ENCODE assay signal across 37 cellular contexts in the genomic region with DNA sequence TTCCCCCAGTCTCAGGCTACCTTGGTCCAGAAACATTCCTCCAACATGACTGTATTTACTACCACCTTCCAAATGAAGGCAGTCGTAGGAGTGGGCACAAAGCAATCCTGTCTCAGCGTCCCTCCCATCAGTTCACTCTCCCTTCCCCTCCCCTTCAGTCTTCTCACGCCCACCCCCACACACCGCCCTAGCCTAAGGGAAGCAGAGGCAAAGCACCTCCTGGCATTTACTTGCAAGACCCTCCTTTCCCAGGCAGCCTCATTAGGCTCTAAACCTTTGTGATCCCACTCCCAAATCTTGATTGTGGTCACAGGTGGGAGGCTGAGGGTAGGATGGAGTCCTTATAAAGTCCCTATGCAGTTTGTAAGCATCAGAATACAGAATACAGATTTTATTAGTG. TPM values are rescaled to one million over a fixed set of nuclear protein-coding genes. Genes with fewer than 3 reads are reported as not detected.
"Had no signal": no experiment of that assay in that cellular context is flagged by ENCODE, and none has a peak within 500 bp of the region (broad histone marks: within the 10 kb centered on the region; RNA-seq: fewer than 3 reads in every experiment).

No MANE protein-coding gene starts in this region.

- H3K4me1 Mint-ChIP-seq: activated naive CD4-positive, alpha-beta T cell treated with anti-CD3 and anti-CD28 coated beads, Interleukin-2, amount 10 ng/mL, durations not matched to agents 7 days and 5 days; activated naive CD4-positive, alpha-beta T cell treated with anti-CD3 and anti-CD28 coated beads, Interleukin-2, amount 50 U/mL, for 24 hours; activated T-helper 17 cell treated with anti-CD3 and anti-CD28 coated beads, Interleukin-2, amount 50 U/mL, for 72 hours; brain; central memory CD8-positive, alpha-beta T cell had no signal

- H3K4me3 ChIP-seq: adrenal gland, ascending aorta, body of pancreas, breast epithelium, cardiac muscle cell, colonic mucosa had no signal

- H3K27ac ChIP-seq: adrenal gland, ascending aorta, body of pancreas, brain microvascular endothelial cell, breast epithelium, cardiac muscle cell, colonic mucosa had no signal

- ATAC-seq: activated naive CD4-positive, alpha-beta T cell treated with anti-CD3 and anti-CD28 coated beads, Interleukin-2, amount 50 U/mL, for 72 hours; activated naive CD8-positive, alpha-beta T cell treated with anti-CD3 and anti-CD28 coated beads, Interleukin-2, amount 50 U/mL, for 24 hours; activated T-cell treated with anti-CD3 and anti-CD28 coated beads, Interleukin-2, amount 50 U/mL, for 4 hours; activated T-cell treated with anti-CD3 and anti-CD28 coated beads, Interleukin-2, amount 50 U/mL, for 72 hours; activated T-helper 17 cell treated with anti-CD3 and anti-CD28 coated beads, Interleukin-2, amount 50 U/mL, for 72 hours; body of pancreas had no signal

- H3K4me3 Mint-ChIP-seq: activated naive CD4-positive, alpha-beta T cell treated with anti-CD3 and anti-CD28 coated beads for 36 hours; activated naive CD4-positive, alpha-beta T cell treated with anti-CD3 and anti-CD28 coated beads, Interleukin-2, amount 10 ng/mL, durations not matched to agents 7 days and 5 days; activated naive CD4-positive, alpha-beta T cell treated with anti-CD3 and anti-CD28 coated beads, Interleukin-2, amount 50 U/mL, for 24 hours; activated naive CD8-positive, alpha-beta T cell; activated naive CD8-positive, alpha-beta T cell treated with anti-CD3 and anti-CD28 coated beads for 36 hours; activated naive CD8-positive, alpha-beta T cell treated with anti-CD3 and anti-CD28 coated beads, Interleukin-2, amount 10 ng/mL, durations not matched to agents 7 days and 5 days; activated naive CD8-positive, alpha-beta T cell treated with anti-CD3 and anti-CD28 coated beads, Interleukin-2, amount 50 U/mL, for 24 hours; activated T-cell treated with anti-CD3 and anti-CD28 coated beads, Interleukin-2, amount 50 U/mL, for 4 hours; activated T-cell treated with anti-CD3 and anti-CD28 coated beads, Interleukin-2, amount 50 U/mL, for 72 hours; activated T-helper 1 cell treated with anti-CD3 and anti-CD28 coated beads, Interleukin-12 subunit alpha, Interleukin-12 subunit beta, Interleukin-2, Interleukin-4 antibody, amounts not matched to agents 30 ng/mL and 10 ng/mL and 1 ng/mL, durations not matched to agents 14 hours and 24 hours and 36 hours; activated T-helper 17 cell treated with anti-CD3 and anti-CD28 coated beads, Interleukin-2, amount 50 U/mL, for 72 hours; brain; central memory CD8-positive, alpha-beta T cell had no signal

- DNase-seq: activated effector memory CD4-positive, alpha-beta T cell treated with anti-CD3 and anti-CD28 coated beads, Interleukin-2, amount 50 U/mL, for 16 hours; activated effector memory CD4-positive, alpha-beta T cell treated with Interleukin-2 at 50 U/mL for 16 hours; activated gamma-delta T cell; activated naive CD4-positive, alpha-beta T cell; activated naive CD4-positive, alpha-beta T cell treated with anti-CD3 and anti-CD28 coated beads for 36 hours; activated naive CD4-positive, alpha-beta T cell treated with anti-CD3 and anti-CD28 coated beads, Interleukin-2, amount 10 ng/mL, durations not matched to agents 7 days and 5 days; activated naive CD4-positive, alpha-beta T cell treated with anti-CD3 and anti-CD28 coated beads, Interleukin-2, amount 50 U/mL, for 16 hours; activated naive CD4-positive, alpha-beta T cell treated with Interleukin-2 at 50 U/mL for 16 hours; activated naive CD8-positive, alpha-beta T cell treated with anti-CD3 and anti-CD28 coated beads for 36 hours; activated naive CD8-positive, alpha-beta T cell treated with anti-CD3 and anti-CD28 coated beads, Interleukin-2, amount 10 ng/mL, durations not matched to agents 7 days and 5 days; activated naive CD8-positive, alpha-beta T cell treated with anti-CD3 and anti-CD28 coated beads, Interleukin-2, amount 50 U/mL, for 24 hours; activated T-cell treated with anti-CD3 and anti-CD28 coated beads, Interleukin-2, amount 50 U/mL, for 4 hours; activated T-cell treated with anti-CD3 and anti-CD28 coated beads, Interleukin-2, amount 50 U/mL, for 48 hours; activated T-cell treated with anti-CD3 and anti-CD28 coated beads, Interleukin-2, amount 50 U/mL, for 72 hours; adrenal gland; amniotic stem cell; amygdala; anterior cingulate cortex; aorta; body of pancreas; brain microvascular endothelial cell; caudate nucleus; central memory CD4-positive, alpha-beta T cell; cerebellar nuclear complex; colonic mucosa had no signal

- H3K27me3 Mint-ChIP-seq: activated naive CD4-positive, alpha-beta T cell treated with anti-CD3 and anti-CD28 coated beads, Interleukin-2, amount 50 U/mL, for 24 hours; activated naive CD8-positive, alpha-beta T cell; activated naive CD8-positive, alpha-beta T cell treated with anti-CD3 and anti-CD28 coated beads for 36 hours; activated naive CD8-positive, alpha-beta T cell treated with anti-CD3 and anti-CD28 coated beads, Interleukin-2, amount 50 U/mL, for 24 hours had no signal

- H3K9me3 Mint-ChIP-seq: activated naive CD4-positive, alpha-beta T cell treated with anti-CD3 and anti-CD28 coated beads for 36 hours; activated naive CD4-positive, alpha-beta T cell treated with anti-CD3 and anti-CD28 coated beads, Interleukin-2, amount 10 ng/mL, durations not matched to agents 7 days and 5 days; activated naive CD4-positive, alpha-beta T cell treated with anti-CD3 and anti-CD28 coated beads, Interleukin-2, amount 50 U/mL, for 24 hours; activated naive CD4-positive, alpha-beta T cell treated with anti-CD3 and anti-CD28 coated beads, Interleukin-2, amount 50 U/mL, for 72 hours; activated naive CD8-positive, alpha-beta T cell treated with anti-CD3 and anti-CD28 coated beads for 36 hours; activated naive CD8-positive, alpha-beta T cell treated with anti-CD3 and anti-CD28 coated beads, Interleukin-2, amount 50 U/mL, for 24 hours; activated T-cell treated with anti-CD3 and anti-CD28 coated beads, Interleukin-2, amount 50 U/mL, for 4 hours; activated T-cell treated with anti-CD3 and anti-CD28 coated beads, Interleukin-2, amount 50 U/mL, for 72 hours; activated T-helper 1 cell treated with anti-CD3 and anti-CD28 coated beads, Interleukin-12 subunit alpha, Interleukin-12 subunit beta, Interleukin-2, Interleukin-4 antibody, amounts not matched to agents 30 ng/mL and 10 ng/mL and 1 ng/mL, durations not matched to agents 14 hours and 24 hours and 36 hours; activated T-helper 17 cell treated with anti-CD3 and anti-CD28 coated beads, Interleukin-2, amount 50 U/mL, for 72 hours; activated T-helper 2 cell treated with anti-CD3 and anti-CD28 coated beads, Interferon-gamma antibody, Interleukin-2, Interleukin-4, amounts not matched to agents 10 μg/mL and 5 μg/mL and 100 μg/mL, durations not matched to agents 14 hours and 24 hours and 36 hours; central memory CD8-positive, alpha-beta T cell had no signal

- H3K36me3 Mint-ChIP-seq: activated naive CD4-positive, alpha-beta T cell treated with anti-CD3 and anti-CD28 coated beads, Interleukin-2, amount 10 ng/mL, durations not matched to agents 7 days and 5 days; activated naive CD4-positive, alpha-beta T cell treated with anti-CD3 and anti-CD28 coated beads, Interleukin-2, amount 50 U/mL, for 24 hours; activated naive CD4-positive, alpha-beta T cell treated with anti-CD3 and anti-CD28 coated beads, Interleukin-2, amount 50 U/mL, for 72 hours; activated naive CD8-positive, alpha-beta T cell; activated naive CD8-positive, alpha-beta T cell treated with anti-CD3 and anti-CD28 coated beads for 36 hours; activated naive CD8-positive, alpha-beta T cell treated with anti-CD3 and anti-CD28 coated beads, Interleukin-2, amount 10 ng/mL, durations not matched to agents 7 days and 5 days; brain had no signal

- H3K27me3 ChIP-seq: ascending aorta, body of pancreas, brain microvascular endothelial cell, breast epithelium, cardiac muscle cell, colonic mucosa had no signal

- H3K4me1 ChIP-seq: ascending aorta, breast epithelium, colonic mucosa had no signal

- H3K36me3 ChIP-seq: adrenal gland, ascending aorta, brain microvascular endothelial cell, breast epithelium, cardiac muscle cell, colonic mucosa had no signal

- H3K9me3 ChIP-seq: adrenal gland, ascending aorta, body of pancreas, breast epithelium, colonic mucosa had no signal

- H3K27ac Mint-ChIP-seq: activated naive CD4-positive, alpha-beta T cell treated with anti-CD3 and anti-CD28 coated beads for 36 hours; activated naive CD4-positive, alpha-beta T cell treated with anti-CD3 and anti-CD28 coated beads, Interleukin-2, amount 10 ng/mL, durations not matched to agents 7 days and 5 days; activated naive CD4-positive, alpha-beta T cell treated with anti-CD3 and anti-CD28 coated beads, Interleukin-2, amount 50 U/mL, for 24 hours; activated naive CD4-positive, alpha-beta T cell treated with anti-CD3 and anti-CD28 coated beads, Interleukin-2, amount 50 U/mL, for 72 hours; activated naive CD8-positive, alpha-beta T cell; activated naive CD8-positive, alpha-beta T cell treated with anti-CD3 and anti-CD28 coated beads for 36 hours; activated naive CD8-positive, alpha-beta T cell treated with anti-CD3 and anti-CD28 coated beads, Interleukin-2, amount 10 ng/mL, durations not matched to agents 7 days and 5 days; activated naive CD8-positive, alpha-beta T cell treated with anti-CD3 and anti-CD28 coated beads, Interleukin-2, amount 50 U/mL, for 24 hours; activated T-cell treated with anti-CD3 and anti-CD28 coated beads, Interleukin-2, amount 50 U/mL, for 72 hours; activated T-helper 1 cell treated with anti-CD3 and anti-CD28 coated beads, Interleukin-12 subunit alpha, Interleukin-12 subunit beta, Interleukin-2, Interleukin-4 antibody, amounts not matched to agents 30 ng/mL and 10 ng/mL and 1 ng/mL, durations not matched to agents 14 hours and 24 hours and 36 hours; activated T-helper 17 cell treated with anti-CD3 and anti-CD28 coated beads, Interleukin-2, amount 50 U/mL, for 72 hours; activated T-helper 2 cell treated with anti-CD3 and anti-CD28 coated beads, Interferon-gamma antibody, Interleukin-2, Interleukin-4, amounts not matched to agents 10 μg/mL and 5 μg/mL and 100 μg/mL, durations not matched to agents 14 hours and 24 hours and 36 hours; brain had no signal

RNA-seq across cellular contexts. Expression of gene LPAR3, which starts 23.9 kb away (rescaled TPM):
- total RNA-seq: activated T-helper 2 cell treated with anti-CD3 and anti-CD28 coated beads, Interferon-gamma antibody, Interleukin-2, Interleukin-4, amounts not matched to agents 10 μg/mL and 5 μg/mL and 100 μg/mL, durations not matched to agents 14 hours and 24 hours and 36 hours; ascending aorta; chondrocyte had no signal
